In genomic region chr1:23619299-23620188, GRCh38 we compare ENCODE assay signal across 8 cellular contexts.
DNase-seq lines count a peak whose midpoint lies in the region; FAIRE-seq and TF ChIP-seq lines count a peak whose summit lies in the region.

No MANE protein-coding gene starts in this region.

- peak overlapping the region; percentile 97 for H3K27ac Mint-ChIP-seq in activated naive CD8-positive, alpha-beta T cell treated with anti-CD3 and anti-CD28 coated beads for 36 hours

- no peaks in the 10 kb centered on the region for H3K27me3 Mint-ChIP-seq in activated naive CD8-positive, alpha-beta T cell treated with anti-CD3 and anti-CD28 coated beads for 36 hours

- H3K27me3 ChIP-seq in kidney epithelial cell (ENCODE audit: control insufficient read depth, insufficient read depth, low read length), result peaks cover 27% of the 10 kb centered on the region

- H3K4me1 Mint-ChIP-seq in activated naive CD8-positive, alpha-beta T cell treated with anti-CD3 and anti-CD28 coated beads for 36 hours, result peaks cover 78% of the 10 kb centered on the region

- no peak for FAIRE-seq in D721Med (lab: Jason Lieb, UNC)

- H3K36me3 Mint-ChIP-seq in activated naive CD8-positive, alpha-beta T cell treated with anti-CD3 and anti-CD28 coated beads for 36 hours, result peaks cover 10% of the 10 kb centered on the region

- no peaks in the 10 kb centered on the region for H3K36me3 ChIP-seq in kidney epithelial cell (ENCODE audit: control insufficient read depth, insufficient read depth, low read length)

- peak; percentile 75 for DNase-seq in GM19238 (ENCODE audit: insufficient read length, low spot score)
- peak; percentile 55 for DNase-seq in HT-29 (ENCODE audit: low spot score)
- DNase-seq in SHP77 (lab: John Stamatoyannopoulos, UW), result peak; percentile 73 to 83
- DNase-seq in activated naive CD8-positive, alpha-beta T cell treated with anti-CD3 and anti-CD28 coated beads for 36 hours, result peak; percentile 87
- peak; percentile 9 for DNase-seq in kidney epithelial cell (ENCODE audit: low read depth)
- peak; percentile 50 to 85 (median 82) for DNase-seq in stimulated activated CD4-positive, alpha-beta T cell treated with anti-CD3 and anti-CD28 coated beads, TNF-alpha, amount 100 ng/mL, for 4 hours (ENCODE audit: low read depth in 3 of 3)
- no peak for DNase-seq in Kasumi-1 (lab: John Stamatoyannopoulos, UW)
- no peak for DNase-seq in D721Med (ENCODE audit: insufficient read length, low spot score)

- H3K4me3 ChIP-seq in kidney epithelial cell (ENCODE audit: low read depth, low read length), result no peak overlapping the region

- H3K9me3 Mint-ChIP-seq in activated naive CD8-positive, alpha-beta T cell treated with anti-CD3 and anti-CD28 coated beads for 36 hours, result peaks cover 13% of the 10 kb centered on the region

- TF ChIP-seq CTCF in kidney epithelial cell (IDR thresholded peaks at IDR 0.05; ENCODE audit: insufficient read depth, low read length, poor library complexity, severe bottlenecking), result no peak
- TF ChIP-seq CTCF in D721Med (IDR thresholded peaks at IDR 0.05; ENCODE audit: insufficient read depth, missing control alignments), result no peak

- H3K4me3 Mint-ChIP-seq in activated naive CD8-positive, alpha-beta T cell treated with anti-CD3 and anti-CD28 coated beads for 36 hours, result peak overlapping the region; percentile 54

Comparison
In these comparisons a context has a peak if more than half of its experiments do, and no peak if none do; other contexts are left out.
1. DNase-seq: peak in GM19238 (single experiment), HT-29 (single experiment), SHP77 (2 of 2), activated naive CD8-positive, alpha-beta T cell treated with anti-CD3 and anti-CD28 coated beads for 36 hours (single experiment), kidney epithelial cell (single experiment) and stimulated activated CD4-positive, alpha-beta T cell treated with anti-CD3 and anti-CD28 coated beads, TNF-alpha, amount 100 ng/mL, for 4 hours (3 of 3); none in Kasumi-1 (0 of 2) and D721Med (single experiment).